In the genomic region with DNA sequence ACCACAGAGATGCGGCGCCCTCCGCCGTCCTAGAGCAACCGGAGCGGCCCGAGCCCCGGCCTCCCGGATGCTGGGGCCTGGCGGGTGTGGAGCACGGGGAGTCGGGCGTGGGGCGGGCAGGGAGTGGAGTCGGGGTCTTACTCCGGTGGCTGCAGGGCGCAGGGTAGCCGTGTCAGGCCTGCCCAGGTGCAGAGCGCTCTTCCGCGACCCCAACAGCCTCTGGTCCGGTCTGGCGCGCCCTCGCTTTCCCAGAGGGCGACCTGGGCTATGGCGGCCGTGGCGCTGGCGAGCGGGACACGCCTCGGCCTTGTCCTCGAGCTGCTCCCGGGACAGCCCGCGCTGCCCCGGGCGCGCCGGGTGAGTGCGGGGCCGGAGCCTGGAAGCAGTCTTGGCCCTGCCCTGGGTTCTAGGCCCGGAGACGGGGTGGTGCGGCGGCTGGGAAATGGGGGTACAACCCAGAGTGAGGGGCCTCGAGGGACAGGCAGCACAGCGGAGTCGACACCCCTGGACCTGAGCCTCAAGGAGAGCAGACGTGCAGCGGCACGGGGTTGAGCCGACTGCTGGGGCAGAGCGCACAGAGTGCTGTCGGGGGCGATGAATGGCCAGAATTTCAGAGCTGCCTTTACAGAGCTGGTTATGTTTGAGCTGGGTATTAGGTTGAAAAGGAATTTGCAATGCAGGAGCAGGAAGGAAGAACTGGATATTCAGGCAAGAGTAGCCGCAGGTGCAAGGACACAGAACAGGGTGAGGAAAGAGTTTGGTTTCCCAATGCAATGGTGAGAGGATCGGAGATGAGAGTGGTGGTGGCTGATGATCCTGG, we compare ENCODE assay signal across 8 cellular contexts. TPM values are rescaled to one million over a fixed set of nuclear protein-coding genes. Genes with fewer than 3 reads are reported as not detected.
A peak's percentile ranks its signal among the peaks of the same experiment; 100 is the strongest.
DNase-seq lines count a peak whose midpoint lies in the region; ATAC-seq and TF ChIP-seq lines count a peak whose summit lies in the region.

A gene (plus strand): TSS at position 58 of the 820 bp plus-strand sequence. CDS start 1,973 bp downstream, outside the sequence.

- H3K4me1 ChIP-seq in uterus, result no peaks in the 10 kb centered on the region

- H3K4me1 Mint-ChIP-seq in naive thymus-derived CD8-positive, alpha-beta T cell, result peaks cover 14 to 25% (median 20%) of the 10 kb centered on the region in 4 donors

- H3K9me3 ChIP-seq in uterus, result no peaks in the 10 kb centered on the region

- H3K36me3 Mint-ChIP-seq in naive thymus-derived CD8-positive, alpha-beta T cell, result peaks cover 14 to 28% (median 22%) of the 10 kb centered on the region in 3 donors

- peaks cover 0 to 32% (median 16%) of the 10 kb centered on the region in 9 donors for H3K9me3 Mint-ChIP-seq in naive thymus-derived CD8-positive, alpha-beta T cell

- H3K4me3 ChIP-seq in epithelial cell of esophagus (ENCODE audit: low read length) (peak within 1 kb of the TSS; percentile 43), uterus (peak within 1 kb of the TSS; percentile 65 to 70)

- TF ChIP-seq POLR2A in uterus (IDR thresholded peaks at IDR 0.05), result peak in 1 of 2 donors; percentile 43

- intact Hi-C loops in uterus (cut with DNase I; ENCODE audit: low total_unique reads), result no loop called here

- H3K27me3 Mint-ChIP-seq in naive thymus-derived CD8-positive, alpha-beta T cell, result peaks cover 0 to 32% (median 3%) of the 10 kb centered on the region in 5 donors

- no peaks in the 10 kb centered on the region for H3K36me3 ChIP-seq in uterus

- POLR2A ChIA-PET in naive thymus-derived CD8-positive, alpha-beta T cell (lab: Charles Lee), result no interaction called here

- peak; percentile 49 to 75 for ATAC-seq in activated CD4-positive, CD25-positive, alpha-beta regulatory T cell treated with anti-CD3 and anti-CD28 coated beads, Interleukin-2, amount 50 U/mL, for 24 hours
- ATAC-seq in naive thymus-derived CD8-positive, alpha-beta T cell, result peak; percentile 88 to 89
- ATAC-seq in HG02840 (IDR thresholded peaks at IDR 0.05; ENCODE audit: low FRiP score, unreplicated experiment), result no peak
- no peak for ATAC-seq in HG03097 (IDR thresholded peaks at IDR 0.05; ENCODE audit: low FRiP score, unreplicated experiment)

- H3K4me3 Mint-ChIP-seq in naive thymus-derived CD8-positive, alpha-beta T cell, result peak within 1 kb of the TSS; percentile 67 to 96 (median 86)

- DNase-seq in Daoy (ENCODE audit: low read depth) (peak; percentile 46), epithelial cell of esophagus (ENCODE audit: low read depth) (peak; percentile 53), uterus (peak; percentile 49 to 70), UCSD-AML1 (lab: John Stamatoyannopoulos, UW; ENCODE audit: unreplicated experiment) (no peak)
- peak in 8 of 10 donors; percentile 5 to 67 (median 34) for DNase-seq in naive thymus-derived CD8-positive, alpha-beta T cell

- TF ChIP-seq CTCF in epithelial cell of esophagus (IDR thresholded peaks at IDR 0.05; ENCODE audit: insufficient read depth, low read depth, low read length, missing control alignments), result no peak
- no peak for TF ChIP-seq CTCF in uterus (IDR thresholded peaks at IDR 0.05)

- H3K27me3 ChIP-seq in uterus, result no peaks in the 10 kb centered on the region

- peak within 1 kb of the TSS; percentile 16 to 93 (median 76) for H3K27ac Mint-ChIP-seq in naive thymus-derived CD8-positive, alpha-beta T cell

- H3K27ac ChIP-seq in uterus, result peak within 1 kb of the TSS; percentile 75 to 76

RNA-seq across cellular contexts. Expression of the gene that starts here (rescaled TPM):
- total RNA-seq in Daoy (2014; rRNA removed; shearing (Covaris generic)), result 0.30 and 0.80 TPM in 2 replicates
- 10 to 100 TPM; 17.6 to 19.5 TPM for total RNA-seq in naive thymus-derived CD8-positive, alpha-beta T cell
- 1 to 10 TPM in 1 of 3 donors, under 1 TPM in 2; 0.22 to 1.1 (median 0.36) TPM for polyA plus RNA-seq in naive thymus-derived CD8-positive, alpha-beta T cell
- total RNA-seq in uterus, result 10 to 100 TPM in 3 of 4 donors, 1 to 10 TPM in 1; 7.2 to 25.5 (median 19.6) TPM

Comparison
In these comparisons a context has a peak if more than half of its experiments do, and no peak if none do; other contexts are left out.
1. Peak in DNase-seq in Daoy; RNA of the gene not detected or under 1 TPM.
2. ATAC-seq: peak in activated CD4-positive, CD25-positive, alpha-beta regulatory T cell treated with anti-CD3 and anti-CD28 coated beads, Interleukin-2, amount 50 U/mL, for 24 hours (2 of 2) and naive thymus-derived CD8-positive, alpha-beta T cell (2 of 2); none in HG02840 (single experiment) and HG03097 (single experiment).